14 cellular contexts compared by ENCODE assay signal in the genomic region with DNA sequence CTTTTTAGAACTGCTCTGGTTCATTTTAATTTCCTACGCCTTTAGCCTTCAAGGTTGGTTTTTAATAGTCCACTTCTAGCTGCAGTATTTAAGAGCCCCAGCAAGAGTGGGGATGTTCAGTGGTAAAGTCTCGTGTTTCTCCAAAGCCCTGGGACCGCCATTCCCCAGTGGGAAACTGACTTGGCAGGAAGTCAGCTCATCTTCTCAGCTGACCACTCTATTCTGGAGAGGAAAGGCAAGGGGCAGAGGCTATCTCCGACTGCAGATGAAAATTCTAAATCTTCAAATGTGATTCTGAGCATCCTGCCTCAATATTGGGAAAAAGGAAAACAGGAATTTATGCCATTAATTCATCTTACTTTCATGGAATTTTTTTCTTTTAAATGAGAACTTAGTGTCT.
"Had no signal": no experiment of that assay in that cellular context is flagged by ENCODE, and none has a peak within 500 bp of the region (broad histone marks: within the 10 kb centered on the region; RNA-seq: fewer than 3 reads in every experiment).

No MANE protein-coding gene starts in this region.

- H3K9me2 ChIP-seq: SK-N-SH had no signal

- H3K36me3 ChIP-seq: cardiac muscle cell, ovary, transverse colon had no signal

- DNase-seq: activated CD4-positive, alpha-beta T cell treated with anti-CD3 and anti-CD28 coated beads for 48 hours; activated CD8-positive, alpha-beta memory T cell treated with anti-CD3 and anti-CD28 coated beads for 24 hours; activated gamma-delta T cell treated with Interleukin-2 at 50 U/mL for 16 hours; cortex of kidney; effector memory CD4-positive, alpha-beta T cell; hypothalamus; mammary epithelial cell; ovary; SK-N-SH; stimulated activated CD4-positive, alpha-beta T cell treated with anti-CD3 and anti-CD28 coated beads, Interleukin-4, amount 100 ng/mL, for 4 hours; transverse colon had no signal

- H3K4me3 ChIP-seq: cardiac muscle cell, ovary, transverse colon had no signal

- H3K27ac Mint-ChIP-seq: nephron had no signal

- H3K4me2 ChIP-seq: SK-N-SH had no signal

- H3K27me3 ChIP-seq: cardiac muscle cell, ovary, transverse colon had no signal

- H3K9me3 ChIP-seq: ovary, SK-N-SH, transverse colon had no signal

- H3K4me3 Mint-ChIP-seq: nephron had no signal

- H3K27ac ChIP-seq: cardiac muscle cell, epithelial cell of prostate, ovary, transverse colon had no signal
